ENCODE assay signal across 8 cellular contexts in genomic region chr19:5905072-5905778, GRCh38. TPM values are rescaled to one million over a fixed set of nuclear protein-coding genes. Genes with fewer than 3 reads are reported as not detected.
A peak's percentile ranks its signal among the peaks of the same experiment; 100 is the strongest.
DNase-seq lines count a peak whose midpoint lies in the region; ATAC-seq and TF ChIP-seq lines count a peak whose summit lies in the region.

No MANE protein-coding gene starts in this region.

- peak overlapping the region; percentile 84 for H2AFZ ChIP-seq in GM23248
- peak overlapping the region; percentile 66 for H2AFZ ChIP-seq in SU-DHL-6 (ENCODE audit: low read depth, low read length, severe bottlenecking)

- H3K9me3 ChIP-seq in GM23248 (ENCODE audit: low read depth): no peaks in the 10 kb centered on the region
- no peaks in the 10 kb centered on the region for H3K9me3 ChIP-seq in SU-DHL-6 (ENCODE audit: insufficient read depth, low read length)
- no peaks in the 10 kb centered on the region for H3K9me3 ChIP-seq in skeletal muscle tissue (ENCODE audit: control insufficient read depth in 3 of 3, low read length in 3 of 3)

- H4K20me1 ChIP-seq in GM23248 (ENCODE audit: insufficient read depth): no peaks in the 10 kb centered on the region
- H4K20me1 ChIP-seq in SU-DHL-6 (ENCODE audit: low read depth, low read length): no peaks in the 10 kb centered on the region

- H3K27me3 ChIP-seq in GM23248 (replicated peaks; ENCODE audit: insufficient read depth) (no peaks in the 10 kb centered on the region), SU-DHL-6 (ENCODE audit: low read length) (no peaks in the 10 kb centered on the region), skeletal muscle tissue (ENCODE audit: control insufficient read depth in 3 of 3, insufficient read depth in 3 of 3, low read length in 3 of 3) (no peaks in the 10 kb centered on the region)

- H3F3A ChIP-seq in GM23248 (ENCODE audit: insufficient read depth) (no peaks in the 10 kb centered on the region), SU-DHL-6 (ENCODE audit: insufficient read depth) (no peaks in the 10 kb centered on the region)

- H3K4me1 ChIP-seq in GM23248 (ENCODE audit: insufficient read depth): peaks cover 9% of the 10 kb centered on the region
- peaks cover 15 to 30% (median 22%) of the 10 kb centered on the region in 3 donors for H3K4me1 ChIP-seq in skeletal muscle tissue (ENCODE audit: control insufficient read depth in 3 of 3, insufficient read depth in 3 of 3, low read length in 3 of 3)

- H3K27ac ChIP-seq in GM23248: peak overlapping the region; percentile 50
- 0 out of 2 replicates have a peak overlapping the region, but pooled peaks have one; percentile 13 for H3K27ac ChIP-seq in SU-DHL-6 (ENCODE audit: low read depth, low read length)
- peak overlapping the region; percentile 95 for H3K27ac ChIP-seq in skeletal muscle tissue (ENCODE audit: low read depth, low read length)

- in situ Hi-C loops in GM23248 (cut with MboI): no loop called here

- H3K9me2 ChIP-seq in GM23248 (ENCODE audit: insufficient read depth): no peaks in the 10 kb centered on the region
- H3K9me2 ChIP-seq in SU-DHL-6 (replicated peaks; ENCODE audit: insufficient read depth, low read length): no peaks in the 10 kb centered on the region

- H3K4me3 ChIP-seq in GM23248 (peak overlapping the region; percentile 99), SU-DHL-6 (ENCODE audit: insufficient read depth, low read length, poor library complexity, severe bottlenecking) (peak overlapping the region; percentile 78), fibroblast of villous mesenchyme (ENCODE audit: low read depth, low read length) (peak overlapping the region; percentile 86), skeletal muscle tissue (ENCODE audit: low read length in 3 of 3) (peak overlapping the region; percentile 71 to 98 (median 86))

- peak overlapping the region; percentile 96 for H3K4me2 ChIP-seq in GM23248 (ENCODE audit: unreplicated experiment)
- H3K4me2 ChIP-seq in SU-DHL-6 (ENCODE audit: low read depth, low read length, poor library complexity, severe bottlenecking): peak overlapping the region; percentile 88

- H3K36me3 ChIP-seq in GM23248 (ENCODE audit: low read depth): no peaks in the 10 kb centered on the region
- H3K36me3 ChIP-seq in SU-DHL-6 (ENCODE audit: low read length): no peaks in the 10 kb centered on the region
- H3K36me3 ChIP-seq in skeletal muscle tissue (ENCODE audit: control insufficient read depth in 3 of 3, insufficient read depth in 3 of 3, low read length in 3 of 3): peaks cover 8 to 11% (median 10%) of the 10 kb centered on the region in 3 donors

- 30 to 41% methylated on average over 33 to 34 of the region's 34 CpGs for WGBS in GM23248 (ENCODE audit: low coverage in 1 of 2, low lambda C conversion rate in 2 of 2, missing lambda C conversion rate in 2 of 2), 2 experiments

- H3K79me2 ChIP-seq in GM23248 (ENCODE audit: insufficient read depth) (peaks cover 45% of the 10 kb centered on the region), SU-DHL-6 (ENCODE audit: insufficient read depth, low read length) (peaks cover 29% of the 10 kb centered on the region)

- TF ChIP-seq CTCF in SU-DHL-6 (IDR thresholded peaks at IDR 0.05; ENCODE audit: insufficient read depth, low read length, poor library complexity, severe bottlenecking): no peak
- no peak for TF ChIP-seq CTCF in fibroblast of villous mesenchyme (IDR thresholded peaks at IDR 0.05; ENCODE audit: insufficient read depth, low read depth, low read length)

- ATAC-seq in GM18909 (IDR thresholded peaks at IDR 0.05; ENCODE audit: poor library complexity, unreplicated experiment) (no peak), GM21360 (IDR thresholded peaks at IDR 0.05; ENCODE audit: unreplicated experiment) (no peak)

- DNase-seq in GM23248: no peak
- DNase-seq in fibroblast of villous mesenchyme (ENCODE audit: low read depth): no peak
- DNase-seq in stimulated activated naive CD4-positive, alpha-beta T cell treated with Interleukin-2 at 50 U/mL for 16 hours (lab: John Stamatoyannopoulos, UW): no peak
- DNase-seq in mesenteric fat pad (ENCODE audit: low spot score): no peak

- H3K9ac ChIP-seq in GM23248 (peak overlapping the region; percentile 89), SU-DHL-6 (ENCODE audit: low read length) (peak overlapping the region; percentile 71), skeletal muscle tissue (ENCODE audit: low read depth in 1 of 3, low read length in 3 of 3) (peak overlapping the region; percentile 48 to 92 (median 79))

RNA-seq across cellular contexts. Expression of gene VMAC, which starts 0.6 kb away (rescaled TPM):
- 3.8 and 4.4 TPM in 2 replicates for total RNA-seq in GM23248 (2014; rRNA removed; shearing (Covaris generic))
- 1.8 and 2.1 TPM in 2 replicates for polyA plus RNA-seq in GM23248 (2016; fragmentation: Nextera tagmentation; extraction: Ambion mirVana)
- total RNA-seq in fibroblast of villous mesenchyme (5.2 and 6.8 TPM in 2 replicates), skeletal muscle tissue (3.7 TPM), mesenteric fat pad (3.0 TPM)

RNA-seq across cellular contexts. Expression of gene NDUFA11, which starts 1.6 kb away (rescaled TPM):
- total RNA-seq in GM23248 (2014; rRNA removed; shearing (Covaris generic)): 215 and 231 TPM in 2 replicates
- polyA plus RNA-seq in GM23248 (2016; fragmentation: Nextera tagmentation; extraction: Ambion mirVana): 585 and 588 TPM in 2 replicates
- 257 and 321 TPM in 2 replicates for total RNA-seq in fibroblast of villous mesenchyme
- total RNA-seq in skeletal muscle tissue: 202 TPM
- total RNA-seq in mesenteric fat pad: 186 TPM

RNA-seq across cellular contexts. Expression of gene CAPS, which starts 8.8 kb away (rescaled TPM):
- total RNA-seq in GM23248 (2014; rRNA removed; shearing (Covaris generic)): 5.1 and 16.1 TPM in 2 replicates
- polyA plus RNA-seq in GM23248 (2016; fragmentation: Nextera tagmentation; extraction: Ambion mirVana): 6.7 and 7.0 TPM in 2 replicates
- total RNA-seq in fibroblast of villous mesenchyme (1.7 and 3.9 TPM in 2 replicates), skeletal muscle tissue (1.6 TPM), mesenteric fat pad (4.4 TPM)

RNA-seq across cellular contexts. Expression of gene FUT5, which starts 34.9 kb away (rescaled TPM):
- not detected in 2 replicates for total RNA-seq in GM23248 (2014; rRNA removed; shearing (Covaris generic))
- polyA plus RNA-seq in GM23248 (2016; fragmentation: Nextera tagmentation; extraction: Ambion mirVana): not detected in 2 replicates
- total RNA-seq in fibroblast of villous mesenchyme (not detected in 2 replicates), skeletal muscle tissue (not detected), mesenteric fat pad (not detected)

RNA-seq across cellular contexts. Expression of gene FUT3, which starts 54.0 kb away (rescaled TPM):
- not detected in 2 replicates for total RNA-seq in GM23248 (2014; rRNA removed; shearing (Covaris generic))
- polyA plus RNA-seq in GM23248 (2016; fragmentation: Nextera tagmentation; extraction: Ambion mirVana): not detected in 2 replicates
- under 0.01 TPM in 1 of 2 replicates, not detected in the other for total RNA-seq in fibroblast of villous mesenchyme
- not detected for total RNA-seq in skeletal muscle tissue
- not detected for total RNA-seq in mesenteric fat pad

Comparison
In these comparisons a context has a peak if more than half of its experiments do, and no peak if none do; other contexts are left out.
1. H3K27ac ChIP-seq: peak in every context shown above with its lines; median percentile 95 in skeletal muscle tissue; 50 in GM23248; 13 in SU-DHL-6.